ENCODE assay signal across 2 cellular contexts in genomic region chr3:62379206-62379834, GRCh38.
TF ChIP-seq lines count a peak whose summit lies in the region.

No MANE protein-coding gene starts in this region.

TF ChIP-seq in HepG2, 621 proteins besides CTCF, POLR2A, EP300 and RAD21 (continued from another document):
- 0 out of 2 replicates have a peak, but pooled peaks have one; percentile 34 for TF ChIP-seq EZH2 (conservative IDR thresholded peaks at IDR 0.05; ENCODE audit: low read depth, low read length)

TF ChIP-seq in SK-N-SH, 30 proteins besides CTCF, POLR2A, EP300 and RAD21 (continued from another document):
- TF ChIP-seq ZBTB33 (IDR thresholded peaks at IDR 0.05; ENCODE audit: borderline replicate concordance, low read depth) (no peak), ELF1 (IDR thresholded peaks at IDR 0.05) (no peak), TAF1 (IDR thresholded peaks at IDR 0.05; ENCODE audit: borderline replicate concordance, low read depth, low read length) (no peak), SMC3 (IDR thresholded peaks at IDR 0.05; ENCODE audit: low read depth, low read length) (no peak), YY1 (IDR thresholded peaks at IDR 0.05; ENCODE audit: low read depth) (no peak), FOSL2 (IDR thresholded peaks at IDR 0.05; ENCODE audit: borderline replicate concordance, low read depth) (no peak), RXRA (IDR thresholded peaks at IDR 0.05; ENCODE audit: borderline replicate concordance, low read depth) (no peak), TEAD4 (IDR thresholded peaks at IDR 0.05; ENCODE audit: borderline replicate concordance, insufficient read depth) (no peak), RFX5 (IDR thresholded peaks at IDR 0.05; ENCODE audit: low read length) (no peak), USF1 (IDR thresholded peaks at IDR 0.05; ENCODE audit: borderline replicate concordance, low read depth) (no peak), SIN3A (IDR thresholded peaks at IDR 0.05; ENCODE audit: borderline replicate concordance, low read depth, low read length) (no peak), EZH2phosphoT487 (IDR thresholded peaks at IDR 0.05; ENCODE audit: borderline replicate concordance, low read depth) (no peak), PBX3 (IDR thresholded peaks at IDR 0.05) (no peak), JUND (IDR thresholded peaks at IDR 0.05) (no peak), USF2 (IDR thresholded peaks at IDR 0.05; ENCODE audit: borderline replicate concordance, low read depth, low read length) (no peak), NRF1 (IDR thresholded peaks at IDR 0.05; ENCODE audit: low read depth, low read length) (no peak), REST (IDR thresholded peaks at IDR 0.05; ENCODE audit: low read depth, low read length) (no peak), GATA2 (CRISPR knock-in tag; IDR thresholded peaks at IDR 0.05) (no peak)
- TF ChIP-seq, protein P1, sequence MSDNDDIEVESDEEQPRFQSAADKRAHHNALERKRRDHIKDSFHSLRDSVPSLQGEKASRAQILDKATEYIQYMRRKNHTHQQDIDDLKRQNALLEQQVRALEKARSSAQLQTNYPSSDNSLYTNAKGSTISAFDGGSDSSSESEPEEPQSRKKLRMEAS (IDR thresholded peaks at IDR 0.05; ENCODE audit: low read depth), result no peak
TF ChIP-seq in SK-N-SH: peak in this region for 0.
